8 cellular contexts compared by ENCODE assay signal in genomic region chr5:80654054-80654390, GRCh38. TPM values are rescaled to one million over a fixed set of nuclear protein-coding genes. Genes with fewer than 3 reads are reported as not detected.
DNase-seq lines count a peak whose midpoint lies in the region; ATAC-seq, FAIRE-seq and TF ChIP-seq lines count a peak whose summit lies in the region.

No MANE protein-coding gene starts in this region.

- H3K36me3 Mint-ChIP-seq in activated CD4-positive, alpha-beta memory T cell treated with anti-CD3 and anti-CD28 coated beads for 36 hours: peaks cover 34% of the 10 kb centered on the region

- peak overlapping the region; percentile 25 for H2AFZ ChIP-seq in hepatocyte

- DNase-seq in NCI-H748 (lab: John Stamatoyannopoulos, UW; ENCODE audit: unreplicated experiment) (peak; percentile 55), NCI-H748 treated with DMSO at 0.1 percent for 48 hours (lab: John Stamatoyannopoulos, UW) (no peak), HL-60 (ENCODE audit: low read depth in 1 of 2, low spot score in 1 of 2) (peak in 1 of 2 experiments; percentile 27), hepatocyte (ENCODE audit: low spot score) (peak; percentile 49), small intestine (peak; percentile 85)
- no peak for DNase-seq in activated CD4-positive, alpha-beta memory T cell treated with anti-CD3 and anti-CD28 coated beads for 36 hours

- CTCF ChIA-PET in activated CD4-positive, alpha-beta memory T cell treated with anti-CD3 and anti-CD28 coated beads for 36 hours (lab: Charles Lee): interaction anchor here (1.0 to 3.2 kb wide), 4 partner anchors 16 to 571 kb away, joined by 3 to 12 read pairs (median 8); no protein-coding TSS in a partner anchor

- H3K27ac ChIP-seq in HL-60 (replicated peaks): peak overlapping the region; percentile 92
- peak overlapping the region; percentile 50 for H3K27ac ChIP-seq in hepatocyte
- peak overlapping the region; percentile 73 to 74 for H3K27ac ChIP-seq in small intestine (ENCODE audit: low read depth in 1 of 2, low read length in 1 of 2)

- POLR2A ChIA-PET in activated CD4-positive, alpha-beta memory T cell treated with anti-CD3 and anti-CD28 coated beads for 36 hours (lab: Charles Lee): interaction anchor here (0.5 to 1.4 kb wide), 4 partner anchors 102 to 648 kb away, joined by 3 to 4 read pairs (median 3); partner anchors contain the start of gene ZCCHC9

- peak overlapping the region; percentile 72 for H3K4me3 ChIP-seq in HL-60 (replicated peaks; ENCODE audit: insufficient read depth, low read length)
- H3K4me3 ChIP-seq in hepatocyte: peak overlapping the region; percentile 62
- H3K4me3 ChIP-seq in small intestine (ENCODE audit: low read depth in 1 of 2, low read length in 2 of 2): peak overlapping the region; percentile 61 to 94

- peak overlapping the region; percentile 82 for H3K4me3 Mint-ChIP-seq in activated CD4-positive, alpha-beta memory T cell treated with anti-CD3 and anti-CD28 coated beads for 36 hours

- H3K27me3 Mint-ChIP-seq in activated CD4-positive, alpha-beta memory T cell treated with anti-CD3 and anti-CD28 coated beads for 36 hours: no peaks in the 10 kb centered on the region

- H3K9me2 ChIP-seq in hepatocyte (replicated peaks; ENCODE audit: insufficient read depth): no peaks in the 10 kb centered on the region

- H3K27ac Mint-ChIP-seq in activated CD4-positive, alpha-beta memory T cell treated with anti-CD3 and anti-CD28 coated beads for 36 hours: peak overlapping the region; percentile 93

- WGBS in hepatocyte (ENCODE audit: low lambda C conversion rate, missing lambda C conversion rate): 0% methylated on average over 19 of the region's 24 CpGs
- WGBS in small intestine, 3 donors: 0 to 1% (median 0%) methylated on average over 23 to 24 of the region's 24 CpGs

- peak overlapping the region; percentile 81 for H3K4me2 ChIP-seq in hepatocyte

- intact Hi-C loops in activated CD4-positive, alpha-beta memory T cell treated with anti-CD3 and anti-CD28 coated beads for 36 hours (cut with micrococcal nuclease): loop anchor here (1.0 to 10.0 kb wide), 5 partner anchors 103 to 1669 kb away; partner anchors contain the start of genes ARSB, JMY, SERINC5 and ZCCHC9

- TF ChIP-seq CTCF in HL-60 (IDR thresholded peaks at IDR 0.05; ENCODE audit: insufficient read depth, low read length): no peak
- no peak for TF ChIP-seq CTCF in hepatocyte (IDR thresholded peaks at IDR 0.05; ENCODE audit: poor library complexity)

- no peaks in the 10 kb centered on the region for H3K36me3 ChIP-seq in hepatocyte (replicated peaks; ENCODE audit: insufficient read depth, low read depth)
- H3K36me3 ChIP-seq in small intestine (ENCODE audit: control insufficient read depth in 2 of 2, insufficient read depth in 2 of 2, low read length in 2 of 2): peaks cover 2 to 4% of the 10 kb centered on the region in 2 donors

- H3K27me3 ChIP-seq in HL-60 (ENCODE audit: insufficient read depth, poor library complexity, severe bottlenecking): no peaks in the 10 kb centered on the region
- H3K27me3 ChIP-seq in hepatocyte: no peaks in the 10 kb centered on the region
- H3K27me3 ChIP-seq in small intestine (ENCODE audit: control insufficient read depth in 2 of 2, insufficient read depth in 2 of 2, low read length in 2 of 2): no peaks in the 10 kb centered on the region

- H3K79me2 ChIP-seq in hepatocyte: peaks cover 34% of the 10 kb centered on the region

- H4K20me1 ChIP-seq in hepatocyte (ENCODE audit: insufficient read depth, poor library complexity, severe bottlenecking): peaks cover 15% of the 10 kb centered on the region

- no peak for FAIRE-seq in small intestine (lab: Jason Lieb, UNC)

- ATAC-seq in HG03460 (IDR thresholded peaks at IDR 0.05; ENCODE audit: unreplicated experiment) (no peak), GM18868 (IDR thresholded peaks at IDR 0.05; ENCODE audit: unreplicated experiment) (no peak)

- peaks cover 14% of the 10 kb centered on the region for H3K4me1 ChIP-seq in hepatocyte (ENCODE audit: insufficient read depth)
- H3K4me1 ChIP-seq in small intestine (ENCODE audit: control insufficient read depth in 2 of 2, insufficient read depth in 1 of 2, low read depth in 1 of 2, low read length in 1 of 2): peaks cover 3 to 11% of the 10 kb centered on the region in 2 donors

- no peaks in the 10 kb centered on the region for H3K9me3 ChIP-seq in hepatocyte (ENCODE audit: low read depth)
- no peaks in the 10 kb centered on the region for H3K9me3 ChIP-seq in small intestine (ENCODE audit: control insufficient read depth, low read depth)

- H3K9me3 Mint-ChIP-seq in activated CD4-positive, alpha-beta memory T cell treated with anti-CD3 and anti-CD28 coated beads for 36 hours: no peaks in the 10 kb centered on the region

- H3K4me1 Mint-ChIP-seq in activated CD4-positive, alpha-beta memory T cell treated with anti-CD3 and anti-CD28 coated beads for 36 hours (ENCODE audit: low read depth): peaks cover 20% of the 10 kb centered on the region

RNA-seq across cellular contexts. Expression of gene MSH3, which starts 0.4 kb away (rescaled TPM):
- total RNA-seq in activated CD4-positive, alpha-beta memory T cell treated with anti-CD3 and anti-CD28 coated beads for 36 hours: 10 to 100 TPM; 23.2 to 23.6 TPM
- total RNA-seq in hepatocyte: 13.2 and 13.4 TPM in 2 replicates
- polyA plus RNA-seq in hepatocyte: 8.1 TPM in 2 replicates
- polyA plus RNA-seq in small intestine: 1 to 10 TPM; 3.5 to 5.1 (median 4.5) TPM

RNA-seq across cellular contexts. Expression of gene DHFR, which starts 0.8 kb away (rescaled TPM):
- 100 to 1,000 TPM; 108 to 110 TPM for total RNA-seq in activated CD4-positive, alpha-beta memory T cell treated with anti-CD3 and anti-CD28 coated beads for 36 hours
- 20.8 and 26.5 TPM in 2 replicates for total RNA-seq in hepatocyte
- polyA plus RNA-seq in hepatocyte: 6.5 and 7.9 TPM in 2 replicates
- polyA plus RNA-seq in small intestine: 10 to 100 TPM; 13.5 to 39.7 (median 26.4) TPM

Comparison
In these comparisons a context has a peak if more than half of its experiments do, and no peak if none do; other contexts are left out.
1. DNase-seq: peak in NCI-H748 (single experiment), hepatocyte (single experiment) and small intestine (single experiment); none in NCI-H748 treated with DMSO at 0.1 percent for 48 hours (single experiment) and activated CD4-positive, alpha-beta memory T cell treated with anti-CD3 and anti-CD28 coated beads for 36 hours (single experiment).
2. Peak in every context shown above with its lines, with median percentiles within 50 percentile points of each other: H3K27ac ChIP-seq and H3K4me3 ChIP-seq.